9 cellular contexts compared by ENCODE assay signal in the genomic region with DNA sequence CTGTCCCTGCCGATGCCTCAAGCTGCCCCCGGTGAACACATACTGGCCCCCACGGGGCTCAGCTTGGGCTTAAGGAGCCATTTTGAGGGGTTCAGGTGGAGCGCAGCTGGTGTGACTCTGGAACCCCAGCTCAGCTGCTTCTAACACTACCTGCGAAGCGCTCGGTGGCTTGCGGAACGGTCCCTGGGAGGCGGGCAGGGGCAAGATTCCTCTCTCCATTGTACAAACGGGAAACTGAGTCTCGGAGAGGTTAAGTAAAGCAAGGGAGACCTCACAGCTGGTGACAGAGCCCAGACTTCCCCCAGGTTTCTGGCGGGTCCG. TPM values are rescaled to one million over a fixed set of nuclear protein-coding genes. Genes with fewer than 3 reads are reported as not detected.
DNase-seq lines count a peak whose midpoint lies in the region; ATAC-seq and TF ChIP-seq lines count a peak whose summit lies in the region.
"Had no signal": no experiment of that assay in that cellular context is flagged by ENCODE, and none has a peak within 500 bp of the region (broad histone marks: within the 10 kb centered on the region; RNA-seq: fewer than 3 reads in every experiment).

No MANE protein-coding gene starts in this region.

- no peaks in the 10 kb centered on the region for H3K9me3 ChIP-seq in Peyer's patch
- no peaks in the 10 kb centered on the region for H3K9me3 ChIP-seq in fibroblast of lung (ENCODE audit: control insufficient read depth, insufficient read depth, low read depth, low read length)
- H3K9me3 ChIP-seq in sigmoid colon: no peaks in the 10 kb centered on the region

- no peak overlapping the region for H3K4me3 Mint-ChIP-seq in endothelial cell (ENCODE audit: unreplicated experiment)

- H3K36me3 ChIP-seq in GM06990 (ENCODE audit: control insufficient read depth, insufficient read depth, low read length) (no peaks in the 10 kb centered on the region), Peyer's patch (peaks cover 0 to 94% (median 0%) of the 10 kb centered on the region in 3 donors), fibroblast of lung (ENCODE audit: control insufficient read depth, insufficient read depth, low read length) (no peaks in the 10 kb centered on the region), sigmoid colon (peaks cover 0 to 27% (median 5%) of the 10 kb centered on the region in 4 donors)

- no peak for TF ChIP-seq POLR2A in Peyer's patch (IDR thresholded peaks at IDR 0.05)
- TF ChIP-seq POLR2A in sigmoid colon (IDR thresholded peaks at IDR 0.05): no peak

- peaks cover 4% of the 10 kb centered on the region for H3K27me3 Mint-ChIP-seq in endothelial cell (ENCODE audit: unreplicated experiment)

- H3K4me1 Mint-ChIP-seq in endothelial cell (ENCODE audit: unreplicated experiment): peaks cover 9% of the 10 kb centered on the region

- no peak for TF ChIP-seq EP300 in sigmoid colon (IDR thresholded peaks at IDR 0.05)

- H2AFZ ChIP-seq in fibroblast of lung (ENCODE audit: low read length): peak overlapping the region; percentile 67

- H3K27me3 ChIP-seq in GM06990 (replicated peaks; ENCODE audit: control insufficient read depth, insufficient read depth, low read length): no peaks in the 10 kb centered on the region; the same call in 1 of the 2 replicates
- no peaks in the 10 kb centered on the region for H3K27me3 ChIP-seq in Peyer's patch
- H3K27me3 ChIP-seq in fibroblast of lung (ENCODE audit: control insufficient read depth, insufficient read depth, low read length): no peaks in the 10 kb centered on the region
- H3K27me3 ChIP-seq in sigmoid colon: no peaks in the 10 kb centered on the region

- peaks cover 0 to 14% (median 9%) of the 10 kb centered on the region in 4 donors for H3K4me1 ChIP-seq in Peyer's patch
- peaks cover 2% of the 10 kb centered on the region for H3K4me1 ChIP-seq in fibroblast of lung (ENCODE audit: control insufficient read depth, extremely low read depth, insufficient read depth, low read length)
- peaks cover 0 to 30% (median 22%) of the 10 kb centered on the region in 4 donors for H3K4me1 ChIP-seq in sigmoid colon

- ATAC-seq in GM21390 (IDR thresholded peaks at IDR 0.05; ENCODE audit: unreplicated experiment): no peak

- H3K9ac ChIP-seq in fibroblast of lung (ENCODE audit: insufficient read depth, low read length): no peak overlapping the region

- no peak for DNase-seq in GM06990 (ENCODE audit: extremely low read depth, insufficient read length)
- peak in 1 of 3 donors; percentile 47 for DNase-seq in Peyer's patch
- no peak for DNase-seq in fibroblast of lung (ENCODE audit: low read depth in 2 of 2)
- DNase-seq in sigmoid colon: no peak
- no peak for DNase-seq in endothelial cell (ENCODE audit: low spot score)
- DNase-seq in NCI-H2029 treated with DMSO at 0.1 percent for 48 hours (lab: John Stamatoyannopoulos, UW): no peak
- DNase-seq in cerebellar nuclear complex (lab: John Stamatoyannopoulos, UW): no peak

- no peaks in the 10 kb centered on the region for H3K9me3 Mint-ChIP-seq in endothelial cell (ENCODE audit: unreplicated experiment)

- H3K27ac ChIP-seq in Peyer's patch (peak overlapping the region in 1 of 4 donors; percentile 80), fibroblast of lung (ENCODE audit: insufficient read depth, low read length) (no peak overlapping the region), sigmoid colon (peak overlapping the region in 3 of 4 donors; percentile 71 to 77 (median 75))
- H3K27ac ChIP-seq: epithelial cell of prostate had no signal

- H3K4me2 ChIP-seq in fibroblast of lung (ENCODE audit: extremely low read depth, insufficient read depth, low read length): peak overlapping the region; percentile 69

- no peak overlapping the region for H3K27ac Mint-ChIP-seq in endothelial cell (ENCODE audit: unreplicated experiment)

- H3K4me3 ChIP-seq in GM06990 (replicated peaks; ENCODE audit: low read depth, low read length) (peak overlapping the region; percentile 60), Peyer's patch (peak overlapping the region; percentile 50 to 67 (median 52)), fibroblast of lung (replicated peaks in 1 of 4; ENCODE audit: control extremely low read depth in 1 of 4, insufficient read depth in 1 of 4, low read depth in 3 of 4, low read length in 4 of 4) (peak overlapping the region in 2 of 4 experiments; percentile 26 to 56), sigmoid colon (peak overlapping the region; percentile 37 to 57 (median 50))

- WGBS in sigmoid colon, 2 donors: 72 to 87% methylated on average over 14 of the region's 14 CpGs

- TF ChIP-seq CTCF in GM06990 (IDR thresholded peaks at IDR 0.05; ENCODE audit: insufficient read depth, low read length, poor library complexity, severe bottlenecking) (no peak), Peyer's patch (IDR thresholded peaks at IDR 0.05) (no peak), fibroblast of lung (conservative IDR thresholded peaks at IDR 0.05 in 1 of 2, IDR thresholded peaks at IDR 0.05 in 1 of 2; ENCODE audit: low read depth in 1 of 2, low read length in 2 of 2) (no peak), sigmoid colon (IDR thresholded peaks at IDR 0.05) (no peak), endothelial cell (IDR thresholded peaks at IDR 0.05; ENCODE audit: unreplicated experiment) (no peak)

- peaks cover 3% of the 10 kb centered on the region for H3K36me3 Mint-ChIP-seq in endothelial cell (ENCODE audit: low read depth, unreplicated experiment)

- intact Hi-C loops in sigmoid colon (cut with DNase I): no loop called here

- H4K20me1 ChIP-seq in fibroblast of lung (ENCODE audit: control insufficient read depth, extremely low read depth, insufficient read depth, low read length): no peaks in the 10 kb centered on the region

- no peaks in the 10 kb centered on the region for H3K79me2 ChIP-seq in fibroblast of lung (ENCODE audit: control insufficient read depth, insufficient read depth, low read length)

RNA-seq across cellular contexts. Expression of a gene that starts 11.8 kb away (rescaled TPM):
- total RNA-seq in Peyer's patch (10 to 100 TPM; 50.1 to 81.9 (median 64.1) TPM), fibroblast of lung (36.7 and 62.8 TPM in 2 replicates), sigmoid colon (10 to 100 TPM; 17.2 to 24.6 (median 20.3) TPM), endothelial cell (ENCODE audit: unreplicated experiment) (18.0 TPM)
- polyA plus RNA-seq in fibroblast of lung (8.6 and 10.2 TPM in 2 replicates), sigmoid colon (10 to 100 TPM; 14.3 to 28.2 (median 14.4) TPM)
- polyA plus RNA-seq in fibroblast of lung (2012): 27.6 and 29.4 TPM in 2 replicates
- 8.6 and 15.0 TPM in 2 replicates for polyA minus RNA-seq in fibroblast of lung (ENCODE audit: low replicate concordance)

RNA-seq across cellular contexts. Expression of a gene that starts 31.5 kb away (rescaled TPM):
- total RNA-seq in Peyer's patch (100 to 1,000 TPM in 1 of 4 donors, 10 to 100 TPM in 3; 18.9 to 108 (median 30.6) TPM), fibroblast of lung (11.3 and 15.0 TPM in 2 replicates), sigmoid colon (10 to 100 TPM; 18.9 to 29.6 (median 26.4) TPM), endothelial cell (ENCODE audit: unreplicated experiment) (28.8 TPM)
- polyA plus RNA-seq in fibroblast of lung (15.2 and 18.0 TPM in 2 replicates), sigmoid colon (10 to 100 TPM; 12.7 to 24.4 (median 16.8) TPM)
- polyA plus RNA-seq in fibroblast of lung (2012): 12.3 and 14.8 TPM in 2 replicates
- 7.0 and 10.9 TPM in 2 replicates for polyA minus RNA-seq in fibroblast of lung (ENCODE audit: low replicate concordance)

RNA-seq across cellular contexts. Expression of a gene that starts 31.9 kb away (rescaled TPM):
- total RNA-seq in Peyer's patch (100 to 1,000 TPM in 3 of 4 donors, 10 to 100 TPM in 1; 80.0 to 368 (median 219) TPM), fibroblast of lung (0.17 and 0.26 TPM in 2 replicates), sigmoid colon (10 to 100 TPM; 15.1 to 43.2 (median 23.1) TPM), endothelial cell (ENCODE audit: unreplicated experiment) (0.54 TPM)
- polyA plus RNA-seq in fibroblast of lung (0.17 and 0.58 TPM in 2 replicates), sigmoid colon (100 to 1,000 TPM in 1 of 3 donors, 10 to 100 TPM in 2; 17.8 to 116 (median 25.8) TPM)
- polyA plus RNA-seq in fibroblast of lung (2012): 1.2 and 1.4 TPM in 2 replicates
- polyA minus RNA-seq in fibroblast of lung (ENCODE audit: low replicate concordance): 0.08 and 0.11 TPM in 2 replicates

Comparison
In these comparisons a context has a peak if more than half of its experiments do, and no peak if none do; other contexts are left out.
1. RNA of a gene that starts 31.9 kb away (total RNA-seq): 80.0 to 368 TPM in Peyer's patch and 15.1 to 43.2 TPM in sigmoid colon; 0.54 TPM in endothelial cell (single experiment) and 0.17 to 0.26 TPM in fibroblast of lung; every median in the first group is over 10 times any median in the second.